34 cellular contexts compared by ENCODE assay signal in the genomic region with DNA sequence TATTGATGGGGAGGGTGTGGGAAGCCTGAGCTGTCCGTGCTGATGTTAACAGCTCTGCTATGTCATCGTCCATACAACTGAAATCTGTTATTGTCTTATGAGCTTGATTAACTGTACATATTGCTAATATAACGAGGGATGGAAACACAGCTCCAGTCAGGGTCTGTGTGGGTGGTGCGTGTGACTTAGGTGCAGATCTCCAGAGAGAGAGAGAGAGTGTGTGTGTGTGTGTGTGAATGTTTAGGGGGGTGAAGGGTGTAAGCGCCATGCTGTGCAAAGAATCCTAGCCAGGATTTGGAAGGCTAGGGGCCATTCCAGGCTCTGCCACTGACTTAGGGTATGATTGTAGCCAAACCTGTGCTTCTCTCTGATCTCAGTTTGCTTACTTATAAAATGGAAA.
"Had no signal": no experiment of that assay in that cellular context is flagged by ENCODE, and none has a peak within 500 bp of the region (broad histone marks: within the 10 kb centered on the region; RNA-seq: fewer than 3 reads in every experiment).

No MANE protein-coding gene starts in this region.

- H3K36me3 ChIP-seq: adrenal gland, brain microvascular endothelial cell, breast epithelium had no signal

- H3K27ac ChIP-seq: adrenal gland, body of pancreas, brain microvascular endothelial cell, breast epithelium, VCaP had no signal

- H3K27me3 ChIP-seq: adrenal gland, body of pancreas, brain microvascular endothelial cell had no signal

- FAIRE-seq: astrocyte, TTC549 had no signal

- DNase-seq: activated B cell treated with CpG ODN at 0.5 μM for 24 hours; activated CD4-positive, alpha-beta memory T cell treated with anti-CD3 and anti-CD28 coated beads for 36 hours; activated CD4-positive, alpha-beta T cell treated with anti-CD3 and anti-CD28 coated beads for 4 hours; activated CD4-positive, alpha-beta T cell treated with anti-CD3 and anti-CD28 coated beads, Interleukin-2, amount 10 ng/mL, durations not matched to agents 24 days and 14 days; activated CD4-positive, alpha-beta T cell treated with anti-CD3 and anti-CD28 coated beads, Interleukin-2, amount 50 U/mL, for 1 hour; activated CD4-positive, alpha-beta T cell treated with anti-CD3 and anti-CD28 coated beads, Interleukin-2, amount 50 U/mL, for 4 hours; activated CD4-positive, CD25-positive, alpha-beta regulatory T cell treated with anti-CD3 and anti-CD28 coated beads, Interleukin-2, amount 50 U/mL, for 72 hours; activated CD8-positive, alpha-beta memory T cell treated with anti-CD3 and anti-CD28 coated beads, Interleukin-2, amount 50 U/mL, for 4 hours; activated CD8-positive, alpha-beta T cell treated with anti-CD3 and anti-CD28 coated beads for 36 hours; activated effector memory CD4-positive, alpha-beta T cell treated with anti-CD3 and anti-CD28 coated beads, Interleukin-2, amount 50 U/mL, for 16 hours; activated gamma-delta T cell treated with Interleukin-2 at 50 U/mL for 16 hours; activated naive CD4-positive, alpha-beta T cell; activated naive CD4-positive, alpha-beta T cell treated with anti-CD3 and anti-CD28 coated beads for 36 hours; activated naive CD4-positive, alpha-beta T cell treated with anti-CD3 and anti-CD28 coated beads, Interleukin-2, amount 50 U/mL, for 16 hours; activated naive CD8-positive, alpha-beta T cell treated with anti-CD3 and anti-CD28 coated beads for 36 hours; activated T-cell treated with anti-CD3 and anti-CD28 coated beads for 4 hours; activated T-cell treated with anti-CD3 and anti-CD28 coated beads, Interleukin-2, amount 50 U/mL, for 1 hour; activated T-cell treated with anti-CD3 and anti-CD28 coated beads, Interleukin-2, amount 50 U/mL, for 4 hours; activated T-cell treated with anti-CD3 and anti-CD28 coated beads, Interleukin-2, amount 50 U/mL, for 72 hours; adrenal gland; amniotic stem cell; aorta; body of pancreas; brain microvascular endothelial cell; central memory CD4-positive, alpha-beta T cell; T-helper 1 cell; T-helper 2 cell; T-helper 9 cell had no signal

- H3K9me3 ChIP-seq: adrenal gland, body of pancreas, breast epithelium had no signal

- H3K4me1 ChIP-seq: adrenal gland, body of pancreas, breast epithelium had no signal

- ATAC-seq: activated CD8-positive, alpha-beta T cell treated with anti-CD3 and anti-CD28 coated beads for 36 hours; activated naive CD4-positive, alpha-beta T cell treated with anti-CD3 and anti-CD28 coated beads, Interleukin-2, amount 50 U/mL, for 72 hours; activated T-cell treated with anti-CD3 and anti-CD28 coated beads, Interleukin-2, amount 50 U/mL, for 4 hours; activated T-cell treated with anti-CD3 and anti-CD28 coated beads, Interleukin-2, amount 50 U/mL, for 72 hours; activated T-helper 17 cell treated with anti-CD3 and anti-CD28 coated beads, Interleukin-2, amount 50 U/mL, for 72 hours; body of pancreas had no signal

- H3K4me3 ChIP-seq: adrenal gland, body of pancreas, breast epithelium had no signal
